Comparison of ENCODE assay signal across 8 cellular contexts in the genomic region with DNA sequence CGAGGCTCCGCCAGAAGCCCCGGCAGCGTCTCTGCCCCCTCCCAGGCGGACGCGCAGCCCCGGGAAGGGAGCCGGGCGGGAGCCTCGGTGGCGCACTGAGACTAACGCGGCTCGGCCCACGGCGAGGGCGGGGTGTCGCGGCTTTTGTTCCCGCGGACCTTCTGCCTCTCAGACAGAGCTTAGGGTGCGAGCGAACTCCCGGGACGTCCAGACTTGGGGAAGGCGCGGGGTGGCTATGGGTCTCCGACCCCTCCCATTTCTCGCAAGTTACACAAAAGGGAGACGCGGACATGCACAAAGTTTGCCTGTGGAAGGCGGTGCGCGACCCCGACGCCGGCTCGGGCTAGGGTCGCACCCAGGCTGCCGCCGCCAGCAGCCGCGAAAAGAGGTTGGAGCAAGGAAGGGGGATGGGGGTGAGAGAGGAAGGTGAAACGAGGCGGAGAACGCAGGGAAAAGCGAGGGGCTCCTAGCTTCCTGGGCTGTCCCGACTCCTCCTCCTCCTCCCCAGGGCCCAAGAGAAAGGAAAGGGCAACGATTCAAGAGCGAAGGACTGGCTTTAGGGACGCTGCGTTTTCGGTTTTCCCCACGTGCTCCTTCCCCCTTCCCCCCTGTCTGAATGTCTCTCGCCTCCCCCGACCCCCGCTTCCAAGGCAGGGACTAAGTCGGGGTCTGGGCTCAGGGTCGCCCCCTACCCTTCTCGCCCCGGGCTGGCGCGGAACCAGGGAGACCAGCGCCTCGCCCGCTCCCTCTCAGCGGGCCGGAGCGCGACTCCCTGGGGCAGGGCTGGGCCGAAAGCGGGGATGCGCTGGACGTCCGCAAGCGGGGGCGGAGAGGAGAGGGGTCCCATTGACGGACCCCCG. TPM values are rescaled to one million over a fixed set of nuclear protein-coding genes. Genes with fewer than 3 reads are reported as not detected.
DNase-seq lines count a peak whose midpoint lies in the region; ATAC-seq and TF ChIP-seq lines count a peak whose summit lies in the region.

No MANE protein-coding gene starts in this region.

- H3K4me3 ChIP-seq in AG10803 (ENCODE audit: low read length): peak overlapping the region; percentile 89

- ATAC-seq in GM19035 (IDR thresholded peaks at IDR 0.05; ENCODE audit: unreplicated experiment) (peak; percentile 35), HG03196 (IDR thresholded peaks at IDR 0.05; ENCODE audit: unreplicated experiment) (peak; percentile 27)

- H3K27me3 Mint-ChIP-seq in mesothelial cell of epicardium (ENCODE audit: low read depth): peaks cover 2% of the 10 kb centered on the region

- H3K4me1 Mint-ChIP-seq in mesothelial cell of epicardium: peaks cover 46% of the 10 kb centered on the region

- no peaks in the 10 kb centered on the region for H3K9me3 Mint-ChIP-seq in mesothelial cell of epicardium

- peak overlapping the region; percentile 90 for H3K4me3 Mint-ChIP-seq in mesothelial cell of epicardium

- H3K36me3 Mint-ChIP-seq in mesothelial cell of epicardium: no peaks in the 10 kb centered on the region

- TF ChIP-seq CTCF in AG10803 (conservative IDR thresholded peaks at IDR 0.05; ENCODE audit: low read length) (no peak), mesothelial cell of epicardium (IDR thresholded peaks at IDR 0.05; ENCODE audit: unreplicated experiment) (no peak)

- peak overlapping the region; percentile 73 for H3K27ac ChIP-seq in epithelial cell of prostate

- peak overlapping the region; percentile 95 for H3K27ac Mint-ChIP-seq in mesothelial cell of epicardium

- DNase-seq in AG10803 (ENCODE audit: low read depth): peak; percentile 60
- peak; percentile 20 for DNase-seq in NCI-H510A (lab: John Stamatoyannopoulos, UW)
- peak; percentile 75 for DNase-seq in activated CD8-positive, alpha-beta memory T cell treated with anti-CD3 and anti-CD28 coated beads, Interleukin-2, amount 50 U/mL, for 48 hours
- no peak for DNase-seq in epithelial cell of prostate (ENCODE audit: low read depth, low spot score)
- DNase-seq in mesothelial cell of epicardium (ENCODE audit: low spot score in 2 of 2, unreplicated experiment in 2 of 2): peak; percentile 36 to 64
- DNase-seq in stimulated activated CD8-positive, alpha-beta memory T cell treated with anti-CD3 and anti-CD28 coated beads, Interleukin-4, amount 100 ng/mL, for 48 hours: peak; percentile 60

RNA-seq across cellular contexts. Expression of a gene that starts 0.7 kb away (rescaled TPM):
- 489 to 500 TPM (median 495 TPM) in 3 replicates for total RNA-seq in mesothelial cell of epicardium
